11 cellular contexts compared by ENCODE assay signal in the genomic region with DNA sequence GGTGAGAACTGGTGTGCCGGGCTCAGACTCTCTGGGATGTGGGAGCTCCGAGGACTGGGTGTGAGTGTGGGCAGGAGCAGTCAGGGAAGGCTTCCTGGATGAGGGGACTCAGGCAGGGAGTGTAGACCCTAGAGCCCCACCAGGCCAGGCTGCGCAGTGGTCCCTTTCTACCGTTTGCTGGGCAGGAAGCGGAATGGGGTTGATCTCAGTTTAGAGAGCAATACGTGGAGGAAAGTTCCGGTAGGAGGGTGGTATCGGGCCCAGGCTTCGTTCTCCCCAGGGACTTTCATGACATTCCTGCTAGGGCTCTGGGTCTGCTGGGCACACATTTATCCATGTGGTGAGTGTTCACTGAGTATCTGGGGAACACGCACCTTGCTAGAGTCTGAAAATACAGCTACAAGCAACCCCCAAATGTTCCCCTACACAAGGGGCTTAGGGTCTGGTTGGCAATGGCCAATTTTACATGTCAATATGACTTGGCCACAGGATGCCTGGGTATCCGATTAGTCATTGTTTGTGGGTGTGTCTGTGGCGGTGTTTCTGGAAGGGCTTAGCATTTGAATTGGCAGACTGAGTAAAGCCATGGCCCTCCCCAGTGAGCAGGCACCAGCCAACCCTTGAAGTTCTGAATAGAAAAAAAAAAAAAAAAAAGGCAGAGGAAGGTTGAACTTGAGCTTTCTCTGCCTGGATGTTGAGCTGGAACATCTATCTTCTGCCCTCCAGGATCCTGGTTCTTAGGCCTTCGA. TPM values are rescaled to one million over a fixed set of nuclear protein-coding genes. Genes with fewer than 3 reads are reported as not detected.
A peak's percentile ranks its signal among the peaks of the same experiment; 100 is the strongest.
DNase-seq lines count a peak whose midpoint lies in the region; ATAC-seq lines count a peak whose summit lies in the region.
"Had no signal": no experiment of that assay in that cellular context is flagged by ENCODE, and none has a peak within 500 bp of the region (broad histone marks: within the 10 kb centered on the region; RNA-seq: fewer than 3 reads in every experiment).

No MANE protein-coding gene starts in this region.

- H3K36me3 Mint-ChIP-seq in activated naive CD4-positive, alpha-beta T cell treated with anti-CD3 and anti-CD28 coated beads, Interleukin-2, amount 10 ng/mL, durations not matched to agents 7 days and 5 days, result no peaks in the 10 kb centered on the region

- no peaks in the 10 kb centered on the region for H3K36me3 ChIP-seq in NT2/D1 (ENCODE audit: insufficient read depth, insufficient read length, low read length)
- no peaks in the 10 kb centered on the region for H3K36me3 ChIP-seq in effector memory CD4-positive, alpha-beta T cell (ENCODE audit: control insufficient read depth, insufficient read depth, low read length)
- H3K36me3 ChIP-seq: neutrophil had no signal

- peak overlapping the region; percentile 53 for H3K4me3 ChIP-seq in NT2/D1 (ENCODE audit: insufficient read length, low read depth)
- no peak overlapping the region for H3K4me3 ChIP-seq in effector memory CD4-positive, alpha-beta T cell (ENCODE audit: insufficient read depth, low read depth, low read length, poor library complexity, severe bottlenecking)
- H3K4me3 ChIP-seq: GM12878 had no signal

- peaks cover 40% of the 10 kb centered on the region for H3K27me3 Mint-ChIP-seq in activated naive CD4-positive, alpha-beta T cell treated with anti-CD3 and anti-CD28 coated beads, Interleukin-2, amount 10 ng/mL, durations not matched to agents 7 days and 5 days

- H3K27ac Mint-ChIP-seq in activated naive CD4-positive, alpha-beta T cell treated with anti-CD3 and anti-CD28 coated beads, Interleukin-2, amount 10 ng/mL, durations not matched to agents 7 days and 5 days, result no peak overlapping the region

- DNase-seq in DMS153 (lab: John Stamatoyannopoulos, UW) (peak; percentile 12), DMS153 treated with DMSO at 0.1 percent for 48 hours (lab: John Stamatoyannopoulos, UW; ENCODE audit: unreplicated experiment) (no peak), NT2/D1 (ENCODE audit: low read depth, low spot score) (peak; percentile 97), renal cortical epithelial cell (ENCODE audit: low read depth) (peak; percentile 72)
- no peak for DNase-seq in effector memory CD4-positive, alpha-beta T cell
- no peak for DNase-seq in activated naive CD4-positive, alpha-beta T cell treated with anti-CD3 and anti-CD28 coated beads, Interleukin-2, amount 10 ng/mL, durations not matched to agents 7 days and 5 days

- H3K9ac ChIP-seq in NT2/D1 (ENCODE audit: insufficient read length, low read depth), result peak overlapping the region; percentile 84

- no peak overlapping the region for H3K27ac ChIP-seq in effector memory CD4-positive, alpha-beta T cell (ENCODE audit: insufficient read depth, low read length, poor library complexity, severe bottlenecking)
- H3K27ac ChIP-seq: neutrophil had no signal

- no peaks in the 10 kb centered on the region for H3K9me3 Mint-ChIP-seq in activated naive CD4-positive, alpha-beta T cell treated with anti-CD3 and anti-CD28 coated beads, Interleukin-2, amount 10 ng/mL, durations not matched to agents 7 days and 5 days
- H3K9me3 Mint-ChIP-seq: activated T-cell treated with anti-CD3 and anti-CD28 coated beads, Interleukin-2, amount 50 U/mL, for 4 hours had no signal

- H3K4me1 ChIP-seq in NT2/D1 (ENCODE audit: insufficient read depth, insufficient read length), result peaks cover 37% of the 10 kb centered on the region
- H3K4me1 ChIP-seq in effector memory CD4-positive, alpha-beta T cell (ENCODE audit: control insufficient read depth, insufficient read depth, low read length, poor library complexity, severe bottlenecking), result peaks cover 7% of the 10 kb centered on the region

- peaks cover 4% of the 10 kb centered on the region for H3K27me3 ChIP-seq in NT2/D1 (ENCODE audit: insufficient read depth, insufficient read length)
- no peaks in the 10 kb centered on the region for H3K27me3 ChIP-seq in effector memory CD4-positive, alpha-beta T cell (replicated peaks; ENCODE audit: control insufficient read depth, insufficient read depth, low read length, poor library complexity, severe bottlenecking)

- ATAC-seq in esophagus mucosa (peak; percentile 79), GM18873 (IDR thresholded peaks at IDR 0.05; ENCODE audit: low FRiP score, unreplicated experiment) (no peak)

- CTCF ChIA-PET in activated naive CD4-positive, alpha-beta T cell treated with anti-CD3 and anti-CD28 coated beads, Interleukin-2, amount 10 ng/mL, durations not matched to agents 7 days and 5 days (lab: Charles Lee), result interaction anchor here (0.7 to 7.5 kb wide), 12 partner anchors 10 to 238 kb away, joined by 3 to 218 read pairs (median 4); no protein-coding TSS in a partner anchor

- H3K4me3 Mint-ChIP-seq in activated naive CD4-positive, alpha-beta T cell treated with anti-CD3 and anti-CD28 coated beads, Interleukin-2, amount 10 ng/mL, durations not matched to agents 7 days and 5 days, result no peak overlapping the region
- H3K4me3 Mint-ChIP-seq: activated T-cell treated with anti-CD3 and anti-CD28 coated beads, Interleukin-2, amount 50 U/mL, for 4 hours had no signal

- peaks cover 12% of the 10 kb centered on the region for H3K4me1 Mint-ChIP-seq in activated naive CD4-positive, alpha-beta T cell treated with anti-CD3 and anti-CD28 coated beads, Interleukin-2, amount 10 ng/mL, durations not matched to agents 7 days and 5 days

- H3K9me3 ChIP-seq in NT2/D1 (ENCODE audit: insufficient read depth, low read length), result no peaks in the 10 kb centered on the region
- H3K9me3 ChIP-seq in effector memory CD4-positive, alpha-beta T cell (ENCODE audit: control insufficient read depth, low read length), result no peaks in the 10 kb centered on the region
- H3K9me3 ChIP-seq: neutrophil had no signal

RNA-seq across cellular contexts. Expression of a gene that starts 20.8 kb away (rescaled TPM):
- not detected for total RNA-seq in esophagus mucosa
- not detected in 2 replicates for total RNA-seq in renal cortical epithelial cell
- total RNA-seq: activated T-cell treated with anti-CD3 and anti-CD28 coated beads, Interleukin-2, amount 50 U/mL, for 4 hours; GM12878 had no signal

Comparison
In these comparisons a context has a peak if more than half of its experiments do, and no peak if none do; other contexts are left out.
1. DNase-seq: peak in DMS153 (single experiment), NT2/D1 (single experiment) and renal cortical epithelial cell (single experiment); none in DMS153 treated with DMSO at 0.1 percent for 48 hours (single experiment), effector memory CD4-positive, alpha-beta T cell (0 of 3) and activated naive CD4-positive, alpha-beta T cell treated with anti-CD3 and anti-CD28 coated beads, Interleukin-2, amount 10 ng/mL, durations not matched to agents 7 days and 5 days (single experiment).